1 cellular context compared by ENCODE assay signal in genomic region chr5:68476854-68477253, GRCh38.
TF ChIP-seq lines count a peak whose summit lies in the region.

No MANE protein-coding gene starts in this region.

TF ChIP-seq in GM23338, 12 proteins besides CTCF, POLR2A, EP300 and RAD21 (continued from another document):
- TF ChIP-seq ZNF462 (CRISPR knock-in tag; IDR thresholded peaks at IDR 0.05) (no peak), JUNB (IDR thresholded peaks at IDR 0.05; ENCODE audit: unreplicated experiment) (no peak)
